ENCODE assay signal across 1 cellular context in the genomic region with DNA sequence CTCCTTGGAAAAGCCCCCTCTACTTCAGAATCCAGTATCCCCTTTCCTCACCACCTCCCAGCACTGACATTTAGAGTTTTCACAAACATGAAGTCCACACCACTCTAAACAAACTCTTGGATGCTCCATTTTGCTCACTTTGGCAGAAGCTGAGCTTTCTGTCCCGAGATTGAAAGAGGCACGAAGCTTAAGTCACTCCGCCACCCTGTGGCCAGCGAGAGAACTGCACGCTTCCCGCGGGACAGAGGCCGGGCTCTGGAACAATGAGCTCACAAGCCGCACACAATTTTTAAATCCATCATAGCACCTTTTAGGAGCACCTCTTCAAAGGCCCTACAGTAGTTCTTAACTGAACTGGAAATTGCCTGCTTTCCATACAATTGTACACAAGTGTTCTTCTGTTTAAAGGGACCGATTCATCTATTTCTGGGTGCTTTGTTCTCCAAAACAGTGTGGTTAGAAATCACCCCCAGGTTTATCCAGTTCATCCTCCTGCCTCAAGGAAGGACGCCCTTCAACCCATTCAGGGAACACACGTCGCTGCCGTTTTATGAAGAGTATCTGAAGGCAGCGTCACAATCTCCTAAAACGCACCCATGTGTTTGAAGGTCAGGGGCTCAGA.
A peak's percentile ranks its signal among the peaks of the same experiment; 100 is the strongest.
TF ChIP-seq lines count a peak whose summit lies in the region.

No MANE protein-coding gene starts in this region.

TF ChIP-seq in GM12878, 131 proteins besides CTCF, POLR2A, EP300 and RAD21 (continued from another document):
- TF ChIP-seq, protein P1, sequence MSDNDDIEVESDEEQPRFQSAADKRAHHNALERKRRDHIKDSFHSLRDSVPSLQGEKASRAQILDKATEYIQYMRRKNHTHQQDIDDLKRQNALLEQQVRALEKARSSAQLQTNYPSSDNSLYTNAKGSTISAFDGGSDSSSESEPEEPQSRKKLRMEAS (IDR thresholded peaks at IDR 0.05; ENCODE audit: low read depth, low read length), result peak; percentile 61; the same call in 1 of the 2 replicates
